In genomic region chr19:48023518-48023917, GRCh38 we compare ENCODE assay signal across 2 cellular contexts.
TF ChIP-seq lines count a peak whose summit lies in the region.

No MANE protein-coding gene starts in this region.

TF ChIP-seq in HepG2, 621 proteins besides CTCF, POLR2A, EP300 and RAD21:
- TF ChIP-seq MAF1 (CRISPR knock-in tag; IDR thresholded peaks at IDR 0.05; ENCODE audit: borderline replicate concordance): no peak
- peak; percentile 90 for TF ChIP-seq HNRNPK (IDR thresholded peaks at IDR 0.05; ENCODE audit: low read depth, low read length, poor library complexity, severe bottlenecking)
- no peak for TF ChIP-seq PTBP1 (IDR thresholded peaks at IDR 0.05; ENCODE audit: low read depth, low read length, poor library complexity, severe bottlenecking)
- TF ChIP-seq ZNF747 (CRISPR knock-in tag; IDR thresholded peaks at IDR 0.05; ENCODE audit: borderline replicate concordance): no peak
- TF ChIP-seq PCBP1 (IDR thresholded peaks at IDR 0.05; ENCODE audit: borderline replicate concordance, low read depth, low read length): 0 out of 2 replicates have a peak, but pooled peaks have one; percentile 43
- no peak for TF ChIP-seq NFE2L2 (IDR thresholded peaks at IDR 0.05; ENCODE audit: low read length)

TF ChIP-seq in HEK293, 187 proteins besides CTCF, POLR2A, EP300 and RAD21:
- peak; percentile 66 for TF ChIP-seq ZNF585B (tag by site-specific recombination; IDR thresholded peaks at IDR 0.05)
- no peak for TF ChIP-seq ZNF558 (tag by site-specific recombination; IDR thresholded peaks at IDR 0.05)
